In genomic region chr6:13908955-13909381, GRCh38 we compare ENCODE assay signal across 8 cellular contexts. TPM values are rescaled to one million over a fixed set of nuclear protein-coding genes. Genes with fewer than 3 reads are reported as not detected.
DNase-seq lines count a peak whose midpoint lies in the region; ATAC-seq and FAIRE-seq lines count a peak whose summit lies in the region.

No MANE protein-coding gene starts in this region.

- H3K9me2 ChIP-seq in Karpas-422 (replicated peaks; ENCODE audit: insufficient read depth, low read length), result no peaks in the 10 kb centered on the region

- H4K91ac ChIP-seq in trophoblast cell (ENCODE audit: low read depth, low read length), result no peak overlapping the region

- H3K4me3 ChIP-seq in Karpas-422 (ENCODE audit: low read length) (no peak overlapping the region), trophoblast cell (ENCODE audit: low read depth, low read length) (no peak overlapping the region)

- H3K4me1 ChIP-seq in Karpas-422 (ENCODE audit: low read length), result no peaks in the 10 kb centered on the region
- H3K4me1 ChIP-seq in trophoblast cell (ENCODE audit: control insufficient read depth in 1 of 2, insufficient read depth in 2 of 2, low read length in 2 of 2), result peaks cover 0 to 3% of the 10 kb centered on the region in 2 experiments

- H2BK5ac ChIP-seq in trophoblast cell (ENCODE audit: low read depth, low read length, poor library complexity), result no peak overlapping the region

- peak; percentile 70 for FAIRE-seq in frontal cortex (lab: Jason Lieb, UNC)

- no peak overlapping the region for H3K23ac ChIP-seq in trophoblast cell (ENCODE audit: low read length)

- no peak overlapping the region for H2AK5ac ChIP-seq in trophoblast cell (ENCODE audit: low read length)

- H3K4ac ChIP-seq in trophoblast cell (ENCODE audit: low read depth, low read length), result no peak overlapping the region

- no CpG with 5 or more reads among the region's 3 CpGs for WGBS in trophoblast cell (ENCODE audit: extremely low coverage, insufficient coverage, insufficient read length)

- DNase-seq in NCI-H345 (lab: John Stamatoyannopoulos, UW) (peak; percentile 25), NCI-H345 treated with DMSO at 0.1 percent for 48 hours (lab: John Stamatoyannopoulos, UW; ENCODE audit: unreplicated experiment) (no peak), Karpas-422 (peak; percentile 81), OCI-M1 (lab: John Stamatoyannopoulos, UW) (peak; percentile 89), frontal cortex (ENCODE audit: low spot score in 2 of 2) (peak; percentile 37 to 70), trophoblast cell (peak; percentile 59 to 83)
- peak; percentile 72 for DNase-seq in activated effector memory CD4-positive, alpha-beta T cell treated with anti-CD3 and anti-CD28 coated beads, Interleukin-2, amount 50 U/mL, for 16 hours

- no peak for ATAC-seq in HG03469 (IDR thresholded peaks at IDR 0.05; ENCODE audit: unreplicated experiment)

- no peak overlapping the region for H2BK12ac ChIP-seq in trophoblast cell (ENCODE audit: low read length)

- H3K4me2 ChIP-seq in Karpas-422 (ENCODE audit: low read depth, low read length, poor library complexity, severe bottlenecking) (no peak overlapping the region), trophoblast cell (ENCODE audit: low read length) (no peak overlapping the region)

- H4K20me1 ChIP-seq in Karpas-422 (ENCODE audit: insufficient read depth, low read depth, low read length), result no peaks in the 10 kb centered on the region

- H3K9me3 ChIP-seq in Karpas-422 (ENCODE audit: low read length) (no peaks in the 10 kb centered on the region), trophoblast cell (ENCODE audit: insufficient read depth, low read depth, low read length) (no peaks in the 10 kb centered on the region)

- H3K9ac ChIP-seq in Karpas-422 (ENCODE audit: low read length) (no peak overlapping the region), trophoblast cell (ENCODE audit: low read length) (no peak overlapping the region)

- H4K8ac ChIP-seq in trophoblast cell (ENCODE audit: low read depth, low read length), result no peak overlapping the region

- H3K79me2 ChIP-seq in Karpas-422 (ENCODE audit: low read length) (no peaks in the 10 kb centered on the region), trophoblast cell (ENCODE audit: control insufficient read depth, insufficient read depth, low read length, poor library complexity) (no peaks in the 10 kb centered on the region)

- H2AFZ ChIP-seq in Karpas-422 (ENCODE audit: low read length) (no peak overlapping the region), trophoblast cell (ENCODE audit: insufficient read depth, low read length, poor library complexity) (no peak overlapping the region)

- H3K79me1 ChIP-seq in trophoblast cell (ENCODE audit: low read length), result no peaks in the 10 kb centered on the region

- H3K36me3 ChIP-seq in Karpas-422 (ENCODE audit: insufficient read depth, low read length), result no peaks in the 10 kb centered on the region
- H3K36me3 ChIP-seq in trophoblast cell (ENCODE audit: control insufficient read depth in 1 of 2, insufficient read depth in 2 of 2, low read length in 2 of 2), result no peaks in the 10 kb centered on the region

- H3K18ac ChIP-seq in trophoblast cell (ENCODE audit: low read length), result no peak overlapping the region

- no peak overlapping the region for H3K27ac ChIP-seq in Karpas-422 (ENCODE audit: low read length)
- no peak overlapping the region for H3K27ac ChIP-seq in trophoblast cell (ENCODE audit: low read depth, low read length)

- H3K14ac ChIP-seq in trophoblast cell (ENCODE audit: low read length), result no peak overlapping the region

- H3K27me3 ChIP-seq in Karpas-422 (ENCODE audit: low read length) (no peaks in the 10 kb centered on the region), trophoblast cell (ENCODE audit: insufficient read depth, low read length) (no peaks in the 10 kb centered on the region)

- no peak overlapping the region for H2BK120ac ChIP-seq in trophoblast cell (ENCODE audit: insufficient read depth, low read length, poor library complexity)

- no peak overlapping the region for H4K12ac ChIP-seq in trophoblast cell (ENCODE audit: low read depth, low read length)

RNA-seq across cellular contexts. Expression of gene RNF182, which starts 15.8 kb away (rescaled TPM):
- total RNA-seq in Karpas-422 (2014; rRNA removed; shearing (Covaris generic); ENCODE audit: low replicate concordance), result not detected in 2 replicates
- total RNA-seq in frontal cortex, result 35.1 TPM
- polyA plus RNA-seq in trophoblast cell (2013), result 0.39 and 0.40 TPM in 2 replicates

Comparison
In these comparisons a context has a peak if more than half of its experiments do, and no peak if none do; other contexts are left out.
1. RNA of gene RNF182, which starts 15.8 kb away (total RNA-seq): 35.1 TPM in frontal cortex (single experiment); not detected in Karpas-422; every median in the first group is over 10 times any median in the second.